1 cellular context compared by ENCODE assay signal in the genomic region with DNA sequence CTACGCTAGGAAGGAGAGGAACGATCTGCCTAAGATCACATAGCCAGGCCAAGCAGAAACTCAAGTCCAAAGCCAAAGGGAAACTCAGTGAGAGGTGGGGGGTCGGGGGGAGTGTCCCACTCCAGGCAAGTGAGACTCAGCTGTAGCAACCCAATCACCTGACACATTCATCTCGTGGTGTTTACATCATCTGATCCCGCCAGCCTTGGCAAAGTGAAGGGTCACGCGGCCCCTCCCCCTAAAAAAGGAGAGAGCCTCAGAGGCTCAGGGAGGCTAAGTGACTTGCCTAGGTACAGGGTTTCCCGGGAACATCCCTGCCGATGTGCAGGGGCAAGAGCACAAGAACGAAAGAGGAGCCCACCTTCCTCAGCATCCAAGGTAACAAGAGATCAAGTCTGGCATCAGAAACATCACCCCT.
A peak's percentile ranks its signal among the peaks of the same experiment; 100 is the strongest.
TF ChIP-seq lines count a peak whose summit lies in the region.

No MANE protein-coding gene starts in this region.

TF ChIP-seq in HepG2, 621 proteins besides CTCF, POLR2A, EP300 and RAD21 (continued from another document):
- TF ChIP-seq TFAP4 (IDR thresholded peaks at IDR 0.05; ENCODE audit: borderline replicate concordance, low read depth) (peak; percentile 29; the same call in 1 of the 2 replicates), JARID2 (CRISPR knock-in tag; IDR thresholded peaks at IDR 0.05; ENCODE audit: insufficient replicate concordance) (no peak)
